Comparison of ENCODE assay signal across 1 cellular context in genomic region chr12:107092669-107093546, GRCh38.
A peak's percentile ranks its signal among the peaks of the same experiment; 100 is the strongest.
TF ChIP-seq lines count a peak whose summit lies in the region.

No MANE protein-coding gene starts in this region.

TF ChIP-seq in K562, 482 proteins besides CTCF, POLR2A, EP300 and RAD21 (continued from another document and continues in another):
- TF ChIP-seq, protein P1, sequence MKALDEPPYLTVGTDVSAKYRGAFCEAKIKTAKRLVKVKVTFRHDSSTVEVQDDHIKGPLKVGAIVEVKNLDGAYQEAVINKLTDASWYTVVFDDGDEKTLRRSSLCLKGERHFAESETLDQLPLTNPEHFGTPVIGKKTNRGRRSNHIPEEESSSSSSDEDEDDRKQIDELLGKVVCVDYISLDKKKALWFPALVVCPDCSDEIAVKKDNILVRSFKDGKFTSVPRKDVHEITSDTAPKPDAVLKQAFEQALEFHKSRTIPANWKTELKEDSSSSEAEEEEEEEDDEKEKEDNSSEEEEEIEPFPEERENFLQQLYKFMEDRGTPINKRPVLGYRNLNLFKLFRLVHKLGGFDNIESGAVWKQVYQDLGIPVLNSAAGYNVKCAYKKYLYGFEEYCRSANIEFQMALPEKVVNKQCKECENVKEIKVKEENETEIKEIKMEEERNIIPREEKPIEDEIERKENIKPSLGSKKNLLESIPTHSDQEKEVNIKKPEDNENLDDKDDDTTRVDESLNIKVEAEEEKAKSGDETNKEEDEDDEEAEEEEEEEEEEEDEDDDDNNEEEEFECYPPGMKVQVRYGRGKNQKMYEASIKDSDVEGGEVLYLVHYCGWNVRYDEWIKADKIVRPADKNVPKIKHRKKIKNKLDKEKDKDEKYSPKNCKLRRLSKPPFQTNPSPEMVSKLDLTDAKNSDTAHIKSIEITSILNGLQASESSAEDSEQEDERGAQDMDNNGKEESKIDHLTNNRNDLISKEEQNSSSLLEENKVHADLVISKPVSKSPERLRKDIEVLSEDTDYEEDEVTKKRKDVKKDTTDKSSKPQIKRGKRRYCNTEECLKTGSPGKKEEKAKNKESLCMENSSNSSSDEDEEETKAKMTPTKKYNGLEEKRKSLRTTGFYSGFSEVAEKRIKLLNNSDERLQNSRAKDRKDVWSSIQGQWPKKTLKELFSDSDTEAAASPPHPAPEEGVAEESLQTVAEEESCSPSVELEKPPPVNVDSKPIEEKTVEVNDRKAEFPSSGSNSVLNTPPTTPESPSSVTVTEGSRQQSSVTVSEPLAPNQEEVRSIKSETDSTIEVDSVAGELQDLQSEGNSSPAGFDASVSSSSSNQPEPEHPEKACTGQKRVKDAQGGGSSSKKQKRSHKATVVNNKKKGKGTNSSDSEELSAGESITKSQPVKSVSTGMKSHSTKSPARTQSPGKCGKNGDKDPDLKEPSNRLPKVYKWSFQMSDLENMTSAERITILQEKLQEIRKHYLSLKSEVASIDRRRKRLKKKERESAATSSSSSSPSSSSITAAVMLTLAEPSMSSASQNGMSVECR (CRISPR knock-in tag; IDR thresholded peaks at IDR 0.05) = peak; percentile 54
- TF ChIP-seq ZFP30 (CRISPR knock-in tag; IDR thresholded peaks at IDR 0.05; ENCODE audit: borderline replicate concordance) (no peak), PKNOX1 (IDR thresholded peaks at IDR 0.05) (no peak), HMGN3 (IDR thresholded peaks at IDR 0.05; ENCODE audit: borderline replicate concordance, extremely low read depth, insufficient read length, low read depth, low read length) (peak; percentile 61), MGA (IDR thresholded peaks at IDR 0.05) (peak; percentile 28; the same call in 1 of the 2 replicates), ZNF174 (CRISPR knock-in tag; IDR thresholded peaks at IDR 0.05) (no peak), HNRNPUL1 (IDR thresholded peaks at IDR 0.05; ENCODE audit: low read length) (no peak), SMAD4 (CRISPR knock-in tag; conservative IDR thresholded peaks at IDR 0.05) (no peak; the same call in 1 of the 2 replicates), ZNF12 (CRISPR knock-in tag; IDR thresholded peaks at IDR 0.05) (no peak), STAG1 (CRISPR knock-in tag; IDR thresholded peaks at IDR 0.05; ENCODE audit: borderline replicate concordance) (no peak), NFYB (IDR thresholded peaks at IDR 0.05; ENCODE audit: extremely low read depth, insufficient read length) (no peak), XRCC5 (IDR thresholded peaks at IDR 0.05; ENCODE audit: low read depth, low read length) (no peak), MTA1 (IDR thresholded peaks at IDR 0.05; ENCODE audit: borderline replicate concordance) (no peak), ZNF77 (CRISPR knock-in tag; IDR thresholded peaks at IDR 0.05) (no peak), ZFPM2 (CRISPR knock-in tag; IDR thresholded peaks at IDR 0.05) (no peak), UBTF (IDR thresholded peaks at IDR 0.05; ENCODE audit: borderline replicate concordance in 1 of 2, low read depth in 2 of 2, low read length in 2 of 2) (0 out of 4 replicates have a peak, but pooled peaks of 1 of the 2 experiments have one; percentile 68), MNT (conservative IDR thresholded peaks at IDR 0.05) (no peak), SRSF9 (IDR thresholded peaks at IDR 0.05; ENCODE audit: borderline replicate concordance, low read depth, low read length) (no peak), TRIM24 (IDR thresholded peaks at IDR 0.05) (peak in 1 of 2 experiments; percentile 48; a peak in 1 of 4 replicates)
- TF ChIP-seq, protein P2, sequence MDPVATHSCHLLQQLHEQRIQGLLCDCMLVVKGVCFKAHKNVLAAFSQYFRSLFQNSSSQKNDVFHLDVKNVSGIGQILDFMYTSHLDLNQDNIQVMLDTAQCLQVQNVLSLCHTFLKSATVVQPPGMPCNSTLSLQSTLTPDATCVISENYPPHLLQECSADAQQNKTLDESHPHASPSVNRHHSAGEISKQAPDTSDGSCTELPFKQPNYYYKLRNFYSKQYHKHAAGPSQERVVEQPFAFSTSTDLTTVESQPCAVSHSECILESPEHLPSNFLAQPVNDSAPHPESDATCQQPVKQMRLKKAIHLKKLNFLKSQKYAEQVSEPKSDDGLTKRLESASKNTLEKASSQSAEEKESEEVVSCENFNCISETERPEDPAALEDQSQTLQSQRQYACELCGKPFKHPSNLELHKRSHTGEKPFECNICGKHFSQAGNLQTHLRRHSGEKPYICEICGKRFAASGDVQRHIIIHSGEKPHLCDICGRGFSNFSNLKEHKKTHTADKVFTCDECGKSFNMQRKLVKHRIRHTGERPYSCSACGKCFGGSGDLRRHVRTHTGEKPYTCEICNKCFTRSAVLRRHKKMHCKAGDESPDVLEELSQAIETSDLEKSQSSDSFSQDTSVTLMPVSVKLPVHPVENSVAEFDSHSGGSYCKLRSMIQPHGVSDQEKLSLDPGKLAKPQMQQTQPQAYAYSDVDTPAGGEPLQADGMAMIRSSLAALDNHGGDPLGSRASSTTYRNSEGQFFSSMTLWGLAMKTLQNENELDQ (CRISPR knock-in tag; IDR thresholded peaks at IDR 0.05; ENCODE audit: borderline replicate concordance) = no peak
- TF ChIP-seq, protein P3, sequence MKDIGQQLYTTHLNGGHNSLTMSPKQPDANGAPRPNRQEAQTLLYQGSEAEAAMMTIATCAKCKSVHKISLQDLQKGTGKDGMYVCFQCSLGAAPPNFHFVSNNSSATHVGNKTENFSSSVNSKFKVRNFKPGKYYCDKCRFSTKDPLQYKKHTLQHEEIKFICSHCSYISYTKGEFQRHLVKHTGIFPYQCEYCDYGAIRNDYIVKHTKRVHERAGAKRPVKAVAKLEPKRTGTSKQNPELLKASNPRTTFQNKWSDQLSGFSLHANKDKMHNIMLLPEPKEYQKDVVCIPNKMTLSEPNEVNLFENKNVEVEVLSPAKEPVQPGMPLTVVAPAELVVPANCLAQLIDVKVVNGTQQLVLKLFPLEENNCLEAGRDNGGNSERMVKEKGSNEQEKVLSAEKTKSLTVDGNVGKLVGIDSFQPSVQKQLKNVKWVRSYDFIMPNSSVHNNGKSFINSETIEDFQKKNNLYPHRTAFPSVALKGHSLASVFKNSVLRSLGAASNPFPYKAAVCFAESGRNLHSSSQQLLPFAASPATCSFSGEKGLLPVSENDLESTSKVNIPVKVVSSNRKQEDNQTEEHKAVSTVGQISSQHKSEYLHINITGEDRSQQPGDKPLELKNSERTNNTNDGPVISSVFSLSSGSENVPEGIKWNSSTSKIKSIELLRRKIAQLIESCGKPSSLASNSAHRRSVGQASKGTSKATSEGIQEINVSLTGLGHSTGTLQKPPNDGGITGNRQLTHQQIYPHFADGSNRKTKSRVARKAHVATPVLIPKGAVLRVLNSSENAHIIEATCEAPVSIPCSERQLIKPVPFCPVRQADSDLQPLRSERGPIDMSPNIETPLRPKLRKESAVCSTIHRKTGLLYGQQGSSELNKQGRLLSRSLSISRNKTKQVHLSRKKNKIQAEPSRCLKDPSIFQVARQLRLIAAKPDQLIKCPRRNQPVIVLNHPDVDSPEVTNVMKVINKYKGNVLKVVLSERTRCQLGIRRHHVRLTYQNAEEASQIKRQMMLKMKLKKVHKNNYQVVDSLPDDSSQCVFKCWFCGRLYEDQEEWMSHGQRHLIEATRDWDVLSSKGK (CRISPR knock-in tag; IDR thresholded peaks at IDR 0.05) = no peak
